Comparison of ENCODE assay signal across 8 cellular contexts in the genomic region with DNA sequence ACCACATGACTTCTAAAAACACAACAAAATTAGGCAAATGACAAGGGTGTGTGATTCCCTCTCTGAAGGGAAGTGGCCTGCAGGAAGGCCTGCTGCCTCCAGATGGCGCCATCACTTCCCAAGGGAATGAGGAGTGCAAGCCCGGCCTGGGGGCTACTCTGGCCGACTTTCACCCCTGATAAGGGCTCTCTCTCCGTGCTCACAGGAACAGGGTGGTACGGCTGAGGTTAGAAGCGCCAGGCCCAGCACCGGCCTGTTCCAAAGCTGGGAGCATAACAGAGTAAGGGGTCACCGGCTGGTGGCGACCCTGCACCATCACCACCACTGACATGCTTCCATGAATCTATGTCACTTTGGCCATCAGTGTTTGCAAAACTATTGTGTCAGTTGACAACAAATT. TPM values are rescaled to one million over a fixed set of nuclear protein-coding genes. Genes with fewer than 3 reads are reported as not detected.
DNase-seq lines count a peak whose midpoint lies in the region; ATAC-seq and TF ChIP-seq lines count a peak whose summit lies in the region.

No MANE protein-coding gene starts in this region.

- no peak overlapping the region for H3K27ac Mint-ChIP-seq in natural killer cell

- H3K4me1 Mint-ChIP-seq in natural killer cell: no peaks in the 10 kb centered on the region

- ATAC-seq in natural killer cell (peak in 1 of 3 donors; percentile 36), GM21367 (IDR thresholded peaks at IDR 0.05; ENCODE audit: unreplicated experiment) (no peak), HG03354 (IDR thresholded peaks at IDR 0.05; ENCODE audit: poor library complexity, severe bottlenecking, unreplicated experiment) (no peak)

- no peaks in the 10 kb centered on the region for H3K36me3 Mint-ChIP-seq in natural killer cell

- peaks cover 0 to 7% of the 10 kb centered on the region in 2 donors for H3K27me3 Mint-ChIP-seq in natural killer cell (ENCODE audit: low read depth in 2 of 2)

- H3K4me3 Mint-ChIP-seq in natural killer cell: no peak overlapping the region

- peak; percentile 59 for DNase-seq in ACHN
- DNase-seq in GM03348 (ENCODE audit: low spot score): peak; percentile 73
- peak; percentile 76 for DNase-seq in OCI-M1 (lab: John Stamatoyannopoulos, UW)
- DNase-seq in epithelial cell of esophagus (ENCODE audit: low read depth): peak; percentile 48
- no peak for DNase-seq in natural killer cell
- DNase-seq in SW 1271 (lab: John Stamatoyannopoulos, UW): no peak

- H3K9me3 Mint-ChIP-seq in natural killer cell: no peaks in the 10 kb centered on the region

- in situ Hi-C loops in ACHN (cut with HindIII; ENCODE audit: low pct_ligation_motif_present, low pct_unique_long_range_greater_than_20kb, low sequenced_read_pairs): no loop called here

- intact Hi-C loops in natural killer cell (cut with micrococcal nuclease): no loop called here

- TF ChIP-seq CTCF in epithelial cell of esophagus (IDR thresholded peaks at IDR 0.05; ENCODE audit: insufficient read depth, low read depth, low read length, missing control alignments) (peak; percentile 84), natural killer cell (IDR thresholded peaks at IDR 0.05) (peak; percentile 26)

- H3K4me3 ChIP-seq in epithelial cell of esophagus (ENCODE audit: low read length): no peak overlapping the region

RNA-seq across cellular contexts. Expression of a gene that starts 13.1 kb away (rescaled TPM):
- total RNA-seq in natural killer cell: not detected

RNA-seq across cellular contexts. Expression of a gene that starts 22.8 kb away (rescaled TPM):
- not detected for total RNA-seq in natural killer cell

RNA-seq across cellular contexts. Expression of a gene that starts 39.0 kb away (rescaled TPM):
- total RNA-seq in natural killer cell: not detected

Comparison
In these comparisons a context has a peak if more than half of its experiments do, and no peak if none do; other contexts are left out.
1. DNase-seq: peak in ACHN (single experiment), GM03348 (single experiment), OCI-M1 (single experiment) and epithelial cell of esophagus (single experiment); none in natural killer cell (single experiment) and SW 1271 (0 of 2).